ENCODE assay signal across 8 cellular contexts in genomic region chr4:112297495-112297894, GRCh38. TPM values are rescaled to one million over a fixed set of nuclear protein-coding genes. Genes with fewer than 3 reads are reported as not detected.
A peak's percentile ranks its signal among the peaks of the same experiment; 100 is the strongest.
DNase-seq lines count a peak whose midpoint lies in the region; ATAC-seq, FAIRE-seq and TF ChIP-seq lines count a peak whose summit lies in the region.

No MANE protein-coding gene starts in this region.

- peak overlapping the region; percentile 78 for H3K4me2 ChIP-seq in skeletal muscle satellite cell (ENCODE audit: low read length)

- H3K4me3 ChIP-seq in Panc1 (ENCODE audit: low read depth in 2 of 2, low read length in 2 of 2), result peak overlapping the region; percentile 10 to 14; a peak in 2 of 4 replicates
- peak overlapping the region; percentile 62 for H3K4me3 ChIP-seq in fibroblast of pulmonary artery (replicated peaks; ENCODE audit: low read depth, low read length)
- peak overlapping the region; percentile 65 for H3K4me3 ChIP-seq in skeletal muscle satellite cell (ENCODE audit: low read length)

- H3K9me3 ChIP-seq in Panc1 (ENCODE audit: control insufficient read depth, insufficient read depth, low read depth, low read length), result no peaks in the 10 kb centered on the region
- H3K9me3 ChIP-seq in skeletal muscle satellite cell (replicated peaks; ENCODE audit: low read length), result no peaks in the 10 kb centered on the region

- peak; percentile 4 for ATAC-seq in GM19328 (IDR thresholded peaks at IDR 0.05; ENCODE audit: unreplicated experiment)
- no peak for ATAC-seq in Panc1
- no peak for ATAC-seq in GM18909 (IDR thresholded peaks at IDR 0.05; ENCODE audit: poor library complexity, unreplicated experiment)

- no peak for DNase-seq in Panc1 (ENCODE audit: low read depth, low spot score)
- DNase-seq in fibroblast of pulmonary artery (ENCODE audit: low read depth), result no peak
- no peak for DNase-seq in NCI-H774 (lab: John Stamatoyannopoulos, UW)
- DNase-seq in H54 (ENCODE audit: insufficient read length, low spot score), result no peak
- DNase-seq in pons (ENCODE audit: low spot score), result no peak

- BruUV-seq in Panc1 (replicated peaks; lab: Mats Ljungman, UMichigan), result no TSS peak

- peak overlapping the region; percentile 77 for H3K9ac ChIP-seq in skeletal muscle satellite cell (ENCODE audit: low read depth, low read length)

- H3K27ac ChIP-seq in Panc1 (ENCODE audit: low read length), result no peak overlapping the region

- no peak for FAIRE-seq in H54 (lab: Jason Lieb, UNC)

- intact Hi-C loops in Panc1 (cut with micrococcal nuclease; ENCODE audit: unreplicated experiment), result no loop called here

- CTCF ChIA-PET in Panc1 (lab: Charles Lee), result no interaction called here

- TF ChIP-seq CTCF in Panc1 (IDR thresholded peaks at IDR 0.05), result no peak
- no peak for TF ChIP-seq CTCF in fibroblast of pulmonary artery (IDR thresholded peaks at IDR 0.05; ENCODE audit: low read length, missing control alignments)

- H3K27me3 ChIP-seq in Panc1 (ENCODE audit: control insufficient read depth, insufficient read depth, low read length) (peaks cover 2% of the 10 kb centered on the region), skeletal muscle satellite cell (ENCODE audit: control insufficient read depth, insufficient read depth, low read length) (no peaks in the 10 kb centered on the region)

- POLR2A ChIA-PET in Panc1 (lab: Charles Lee), result no interaction called here

- TF ChIP-seq POLR2A in H54 (IDR thresholded peaks at IDR 0.05; ENCODE audit: low read depth, low read length), result no peak

- peaks cover 4% of the 10 kb centered on the region; the same call in 1 of the 2 replicates for H3K4me1 ChIP-seq in Panc1 (ENCODE audit: control insufficient read depth, insufficient read depth, low read length)
- H3K4me1 ChIP-seq in skeletal muscle satellite cell (ENCODE audit: control insufficient read depth, insufficient read depth, low read length), result peaks cover 4% of the 10 kb centered on the region

- H3K36me3 ChIP-seq in Panc1 (ENCODE audit: control insufficient read depth, insufficient read depth, low read length) (no peaks in the 10 kb centered on the region; the same call in 1 of the 2 replicates), skeletal muscle satellite cell (ENCODE audit: insufficient read depth, low read length) (no peaks in the 10 kb centered on the region)

- in situ Hi-C loops in Panc1 (cut with HindIII; ENCODE audit: low pct_unique_long_range_greater_than_20kb, low sequenced_read_pairs), result no loop called here

RNA-seq across cellular contexts. Expression of gene ALPK1, which starts 0.3 kb away (rescaled TPM):
- 1.4 TPM for total RNA-seq in Panc1 (2021; ENCODE audit: unreplicated experiment)
- polyA plus RNA-seq in Panc1 (2012; ENCODE audit: insufficient read length), result 0.44 TPM
- 8.3 and 15.0 TPM in 2 replicates for total RNA-seq in skeletal muscle satellite cell (2012; rRNA removed)

RNA-seq across cellular contexts. Expression of gene TIFA, which starts 11.8 kb away (rescaled TPM):
- 6.4 TPM for total RNA-seq in Panc1 (2021; ENCODE audit: unreplicated experiment)
- 1.4 TPM for polyA plus RNA-seq in Panc1 (2012; ENCODE audit: insufficient read length)
- 2.8 and 4.6 TPM in 2 replicates for total RNA-seq in skeletal muscle satellite cell (2012; rRNA removed)

Comparison
In these comparisons a context has a peak if more than half of its experiments do, and no peak if none do; other contexts are left out.
1. H3K4me3 ChIP-seq: peak in every context shown above with its lines; median percentile 65 in skeletal muscle satellite cell; 62 in fibroblast of pulmonary artery; 12 in Panc1.